Comparison of ENCODE assay signal across 1 cellular context in the genomic region with DNA sequence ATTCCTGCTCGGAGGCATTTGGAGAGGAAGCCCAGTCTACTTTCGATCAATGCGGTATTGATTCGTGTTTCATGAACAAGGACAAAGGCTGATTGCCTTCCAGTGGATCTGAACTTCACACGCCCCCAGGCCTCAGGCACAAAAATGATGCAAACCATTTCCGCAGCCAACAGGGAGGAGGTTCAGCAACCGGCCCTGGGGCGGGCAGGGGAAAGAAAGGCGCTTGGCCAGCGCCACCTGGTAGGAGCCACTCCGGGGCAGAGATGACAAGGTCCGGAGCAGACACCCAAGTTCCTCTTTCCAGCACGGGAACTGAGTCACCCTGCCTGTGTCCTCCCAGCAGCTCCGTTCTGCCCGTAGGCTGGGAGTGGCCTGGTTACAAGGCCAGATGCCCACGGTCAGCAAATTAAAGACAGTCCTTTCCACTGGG.
TF ChIP-seq lines count a peak whose summit lies in the region.

No MANE protein-coding gene starts in this region.

TF ChIP-seq in IMR-90, 13 proteins besides CTCF, POLR2A, EP300 and RAD21:
- TF ChIP-seq MAZ (IDR thresholded peaks at IDR 0.05; ENCODE audit: borderline replicate concordance, low read depth, low read length) (no peak), RFX5 (IDR thresholded peaks at IDR 0.05; ENCODE audit: low read depth, low read length) (no peak)
